In the genomic region with DNA sequence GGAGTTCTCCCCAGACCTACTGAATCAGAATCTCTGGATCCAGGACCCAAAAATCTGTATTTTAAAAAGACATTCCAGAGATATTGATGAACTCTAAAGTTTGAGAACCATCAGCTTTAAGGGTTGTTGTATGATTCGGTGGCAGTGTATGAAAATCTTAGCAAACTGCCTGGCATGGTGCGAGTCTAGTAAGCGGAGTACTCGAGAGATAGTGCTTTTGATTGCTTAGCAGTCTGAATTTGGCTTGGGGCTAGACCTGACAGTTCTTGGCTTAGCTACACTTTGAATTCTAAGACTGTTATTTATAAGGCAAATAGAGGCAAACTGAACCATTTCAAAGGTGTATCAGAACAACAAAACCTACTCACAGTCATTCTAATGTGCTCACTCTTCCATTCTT, we compare ENCODE assay signal across 15 cellular contexts.
"Had no signal": no experiment of that assay in that cellular context is flagged by ENCODE, and none has a peak within 500 bp of the region (broad histone marks: within the 10 kb centered on the region; RNA-seq: fewer than 3 reads in every experiment).

No MANE protein-coding gene starts in this region.

- H3K9me3 ChIP-seq: psoas muscle, suprapubic skin, thyroid gland had no signal

- H3K4me3 ChIP-seq: psoas muscle, suprapubic skin, thyroid gland had no signal

- DNase-seq: effector memory CD8-positive, alpha-beta T cell; immature natural killer cell; mesendoderm; naive thymus-derived CD4-positive, alpha-beta T cell; nephron progenitor cell; psoas muscle; retina; small intestine; stimulated activated CD4-positive, alpha-beta T cell treated with anti-CD3 and anti-CD28 coated beads, Interleukin-12 subunit alpha, Interleukin-12 subunit beta, amount 100 ng/mL, for 4 hours; stimulated activated naive CD8-positive, alpha-beta T cell treated with anti-CD3 and anti-CD28 coated beads, Interleukin-15, Interleukin-2, amounts not matched to agents 100 U/mL and 50 U/mL, for 24 hours; thyroid gland had no signal

- H3K9me3 Mint-ChIP-seq: effector memory CD8-positive, alpha-beta T cell; immature natural killer cell had no signal

- H3K27me3 Mint-ChIP-seq: dendritic cell treated with granulocyte-macrophage colony-stimulating factor and Interleukin-4, amounts not matched to agents 40 ng/mL and 50 ng/mL, for 4 days; effector memory CD8-positive, alpha-beta T cell; naive thymus-derived CD4-positive, alpha-beta T cell; type B pancreatic cell had no signal

- H3K27ac ChIP-seq: epithelial cell of prostate, psoas muscle, suprapubic skin, thyroid gland had no signal

- H3K27ac Mint-ChIP-seq: dendritic cell treated with granulocyte-macrophage colony-stimulating factor and Interleukin-4, amounts not matched to agents 40 ng/mL and 50 ng/mL, for 4 days; effector memory CD8-positive, alpha-beta T cell; naive thymus-derived CD4-positive, alpha-beta T cell; nephron progenitor cell; type B pancreatic cell had no signal

- H3K27me3 ChIP-seq: suprapubic skin, thyroid gland had no signal

- ATAC-seq: effector memory CD8-positive, alpha-beta T cell; naive thymus-derived CD4-positive, alpha-beta T cell; psoas muscle; stimulated activated naive CD8-positive, alpha-beta T cell treated with anti-CD3 and anti-CD28 coated beads, Interleukin-15, Interleukin-2, amounts not matched to agents 100 U/mL and 50 U/mL, for 24 hours had no signal

- H3K4me3 Mint-ChIP-seq: dendritic cell treated with granulocyte-macrophage colony-stimulating factor and Interleukin-4, amounts not matched to agents 40 ng/mL and 50 ng/mL, for 4 days; effector memory CD8-positive, alpha-beta T cell; immature natural killer cell; naive thymus-derived CD4-positive, alpha-beta T cell; nephron progenitor cell; type B pancreatic cell had no signal

- H3K4me1 ChIP-seq: suprapubic skin, thyroid gland had no signal
